15 cellular contexts compared by ENCODE assay signal in the genomic region with DNA sequence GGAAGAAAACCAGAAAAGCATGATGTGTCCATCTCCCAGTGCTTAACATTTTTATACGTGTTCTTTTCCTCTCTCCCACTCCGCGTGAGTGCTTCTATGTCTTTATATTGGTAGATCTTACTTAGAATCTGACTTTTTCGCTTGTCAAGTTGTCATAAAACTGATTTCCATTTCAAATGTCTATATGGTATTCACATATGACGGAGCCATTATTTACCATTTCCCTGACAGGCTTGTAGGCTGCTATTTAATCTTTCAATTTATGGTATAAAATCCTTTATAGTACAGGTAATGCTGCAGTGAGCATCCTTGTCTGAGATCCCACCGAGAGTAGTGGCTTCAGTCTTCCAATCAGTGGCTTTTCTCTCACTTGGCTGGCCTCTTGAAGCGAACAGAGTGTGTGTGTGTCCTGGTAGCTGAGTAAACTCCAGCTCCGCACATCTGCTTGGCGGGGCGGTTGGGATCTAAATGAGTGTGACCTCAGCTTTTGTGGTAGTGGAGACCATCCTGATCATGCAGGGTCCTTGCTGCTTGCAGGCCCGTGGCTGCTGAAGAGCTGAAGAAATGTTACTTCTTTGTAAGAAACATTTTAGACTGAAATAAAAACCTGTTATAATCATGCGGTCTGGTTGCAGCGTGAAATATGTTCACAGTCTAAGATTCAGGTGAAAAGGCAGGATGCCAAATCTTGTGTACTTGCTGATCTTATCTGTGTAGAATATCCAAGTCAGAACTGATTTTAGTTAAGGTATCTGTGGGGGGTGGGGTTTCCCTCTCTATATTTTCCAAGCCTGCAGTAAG. TPM values are rescaled to one million over a fixed set of nuclear protein-coding genes. Genes with fewer than 3 reads are reported as not detected.
A peak's percentile ranks its signal among the peaks of the same experiment; 100 is the strongest.
DNase-seq lines count a peak whose midpoint lies in the region; ATAC-seq and TF ChIP-seq lines count a peak whose summit lies in the region.
"Had no signal": no experiment of that assay in that cellular context is flagged by ENCODE, and none has a peak within 500 bp of the region (broad histone marks: within the 10 kb centered on the region; RNA-seq: fewer than 3 reads in every experiment).

No MANE protein-coding gene starts in this region.

- H3K4me3 ChIP-seq in Caco-2 (ENCODE audit: low read depth, low read length), result no peak overlapping the region
- H3K4me3 ChIP-seq: ascending aorta, esophagus squamous epithelium, tibial artery had no signal

- no peaks in the 10 kb centered on the region for H3K27me3 Mint-ChIP-seq in Caco-2 (ENCODE audit: insufficient read depth, unreplicated experiment)
- no peaks in the 10 kb centered on the region for H3K27me3 Mint-ChIP-seq in activated T-cell treated with anti-CD3 and anti-CD28 coated beads, Interleukin-2, amount 50 U/mL, for 72 hours (ENCODE audit: low read depth)
- no peaks in the 10 kb centered on the region for H3K27me3 Mint-ChIP-seq in natural killer cell treated with Interleukin-12 subunit alpha and Interleukin-12 subunit beta and Interleukin-15 and Interleukin-18, amount 100 ng/mL, for 72 hours
- H3K27me3 Mint-ChIP-seq: dendritic cell treated with granulocyte-macrophage colony-stimulating factor and Interleukin-4, amounts not matched to agents 40 ng/mL and 50 ng/mL, for 4 days had no signal

- H3K27ac ChIP-seq in KOPT-K1 (ENCODE audit: low read depth, low read length, poor library complexity, severe bottlenecking), result peak overlapping the region; percentile 33
- H3K27ac ChIP-seq: ascending aorta, C4-2B, esophagus squamous epithelium, tibial artery had no signal

- peaks cover 19% of the 10 kb centered on the region for H3K4me1 Mint-ChIP-seq in Caco-2 (ENCODE audit: low read depth, unreplicated experiment)
- peaks cover 96% of the 10 kb centered on the region for H3K4me1 Mint-ChIP-seq in activated T-cell treated with anti-CD3 and anti-CD28 coated beads, Interleukin-2, amount 50 U/mL, for 72 hours (ENCODE audit: low read depth)
- H3K4me1 Mint-ChIP-seq in natural killer cell treated with Interleukin-12 subunit alpha and Interleukin-12 subunit beta and Interleukin-15 and Interleukin-18, amount 100 ng/mL, for 72 hours (ENCODE audit: low read depth in 2 of 2), result peaks cover 83 to 92% of the 10 kb centered on the region in 2 donors

- H3K9me3 ChIP-seq in Caco-2, result no peaks in the 10 kb centered on the region
- no peaks in the 10 kb centered on the region for H3K9me3 ChIP-seq in KOPT-K1 (ENCODE audit: insufficient read depth, low read length, poor library complexity, severe bottlenecking)
- H3K9me3 ChIP-seq: ascending aorta, esophagus squamous epithelium, tibial artery had no signal

- BruUV-seq in Caco-2 (replicated peaks; lab: Mats Ljungman, UMichigan), result no TSS peak

- POLR2A ChIA-PET in Caco-2 (lab: Charles Lee), result interaction anchor here (0.5 kb wide), 1 partner anchor 657 kb away, joined by 3 read pairs; a partner anchor contains a TSS

- H3K9me3 Mint-ChIP-seq in Caco-2 (ENCODE audit: unreplicated experiment), result peaks cover 7% of the 10 kb centered on the region
- H3K9me3 Mint-ChIP-seq in activated T-cell treated with anti-CD3 and anti-CD28 coated beads, Interleukin-2, amount 50 U/mL, for 72 hours, result no peaks in the 10 kb centered on the region
- no peaks in the 10 kb centered on the region for H3K9me3 Mint-ChIP-seq in natural killer cell treated with Interleukin-12 subunit alpha and Interleukin-12 subunit beta and Interleukin-15 and Interleukin-18, amount 100 ng/mL, for 72 hours
- H3K9me3 Mint-ChIP-seq: dendritic cell treated with granulocyte-macrophage colony-stimulating factor and Interleukin-4, amounts not matched to agents 40 ng/mL and 50 ng/mL, for 4 days; HFFc6 had no signal

- DNase-seq in Caco-2, result no peak
- DNase-seq in activated T-cell treated with anti-CD3 and anti-CD28 coated beads, Interleukin-2, amount 50 U/mL, for 72 hours, result peak in 1 of 2 donors; percentile 49
- DNase-seq in natural killer cell treated with Interleukin-12 subunit alpha and Interleukin-12 subunit beta and Interleukin-15 and Interleukin-18, amount 100 ng/mL, for 72 hours (ENCODE audit: low spot score), result no peak
- no peak for DNase-seq in iPS-NIHi7 (ENCODE audit: extremely low spot score)
- DNase-seq: activated CD8-positive, alpha-beta memory T cell treated with anti-CD3 and anti-CD28 coated beads, Interleukin-2, amount 50 U/mL, for 48 hours; esophagus squamous epithelium; HFFc6; NCI-H2081 treated with DMSO at 0.1 percent for 48 hours had no signal

- H3K36me3 ChIP-seq in Caco-2 (ENCODE audit: control insufficient read depth, insufficient read depth, low read length), result no peaks in the 10 kb centered on the region
- H3K36me3 ChIP-seq in KOPT-K1 (ENCODE audit: insufficient read depth, low read length), result no peaks in the 10 kb centered on the region
- H3K36me3 ChIP-seq: ascending aorta, esophagus squamous epithelium, tibial artery had no signal

- H3K4me1 ChIP-seq in Caco-2, result peaks cover 21% of the 10 kb centered on the region

- peaks cover 6% of the 10 kb centered on the region for H3K36me3 Mint-ChIP-seq in Caco-2 (ENCODE audit: insufficient read depth, unreplicated experiment)
- no peaks in the 10 kb centered on the region for H3K36me3 Mint-ChIP-seq in activated T-cell treated with anti-CD3 and anti-CD28 coated beads, Interleukin-2, amount 50 U/mL, for 72 hours (ENCODE audit: insufficient read depth in 2 of 2)
- no peaks in the 10 kb centered on the region for H3K36me3 Mint-ChIP-seq in natural killer cell treated with Interleukin-12 subunit alpha and Interleukin-12 subunit beta and Interleukin-15 and Interleukin-18, amount 100 ng/mL, for 72 hours

- CTCF ChIA-PET in Caco-2 (lab: Charles Lee), result interaction anchor here (1.0 kb wide), 1 partner anchor 124 kb away, joined by 4 read pairs; a partner anchor contains a TSS

- ATAC-seq in activated T-cell treated with anti-CD3 and anti-CD28 coated beads, Interleukin-2, amount 50 U/mL, for 72 hours (replicated peaks in 1 of 2), result peak; percentile 32 to 38
- ATAC-seq in natural killer cell treated with Interleukin-12 subunit alpha and Interleukin-12 subunit beta and Interleukin-15 and Interleukin-18, amount 100 ng/mL, for 72 hours, result peak in 1 of 2 donors; percentile 15
- ATAC-seq in HG02798 (IDR thresholded peaks at IDR 0.05; ENCODE audit: poor library complexity, unreplicated experiment) (no peak), GM18858 (IDR thresholded peaks at IDR 0.05; ENCODE audit: unreplicated experiment) (no peak)

- TF ChIP-seq CTCF in Caco-2 (IDR thresholded peaks at IDR 0.05; ENCODE audit: insufficient read depth in 1 of 2, low read depth in 1 of 2, low read length in 1 of 2, severe bottlenecking in 1 of 2, unreplicated experiment in 1 of 2), result no peak

- no peaks in the 10 kb centered on the region for H3K27me3 ChIP-seq in Caco-2 (replicated peaks; ENCODE audit: control insufficient read depth, insufficient read depth, low read length)
- H3K27me3 ChIP-seq: ascending aorta, esophagus squamous epithelium, tibial artery had no signal

- peak overlapping the region; percentile 82 for H3K27ac Mint-ChIP-seq in Caco-2 (ENCODE audit: unreplicated experiment)
- H3K27ac Mint-ChIP-seq in activated T-cell treated with anti-CD3 and anti-CD28 coated beads, Interleukin-2, amount 50 U/mL, for 72 hours, result peak overlapping the region; percentile 69
- H3K27ac Mint-ChIP-seq in natural killer cell treated with Interleukin-12 subunit alpha and Interleukin-12 subunit beta and Interleukin-15 and Interleukin-18, amount 100 ng/mL, for 72 hours, result peak overlapping the region; percentile 94 to 95
- H3K27ac Mint-ChIP-seq: HFFc6 had no signal

- intact Hi-C loops in Caco-2 (cut with micrococcal nuclease; ENCODE audit: unreplicated experiment), result no loop called here

- no peak overlapping the region for H3K4me3 Mint-ChIP-seq in Caco-2 (ENCODE audit: unreplicated experiment)
- peak overlapping the region; percentile 54 to 73 for H3K4me3 Mint-ChIP-seq in activated T-cell treated with anti-CD3 and anti-CD28 coated beads, Interleukin-2, amount 50 U/mL, for 72 hours
- peak overlapping the region; percentile 69 for H3K4me3 Mint-ChIP-seq in natural killer cell treated with Interleukin-12 subunit alpha and Interleukin-12 subunit beta and Interleukin-15 and Interleukin-18, amount 100 ng/mL, for 72 hours
- H3K4me3 Mint-ChIP-seq: dendritic cell treated with granulocyte-macrophage colony-stimulating factor and Interleukin-4, amounts not matched to agents 40 ng/mL and 50 ng/mL, for 4 days; HFFc6 had no signal

RNA-seq across cellular contexts. Expression of a gene that starts 40.2 kb away (rescaled TPM):
- 24.9 and 26.3 TPM in 2 replicates for total RNA-seq in Caco-2 (2022)
- 10 to 100 TPM; 51.6 to 55.1 TPM for total RNA-seq in activated T-cell treated with anti-CD3 and anti-CD28 coated beads, Interleukin-2, amount 50 U/mL, for 72 hours
- total RNA-seq in natural killer cell treated with Interleukin-12 subunit alpha and Interleukin-12 subunit beta and Interleukin-15 and Interleukin-18, amount 100 ng/mL, for 72 hours, result 100 to 1,000 TPM in 1 of 2 donors, 10 to 100 TPM in 1; 65.0 to 150 TPM

Comparison
In these comparisons a context has a peak if more than half of its experiments do, and no peak if none do; other contexts are left out.
1. ATAC-seq: peak in activated T-cell treated with anti-CD3 and anti-CD28 coated beads, Interleukin-2, amount 50 U/mL, for 72 hours (2 of 2); none in HG02798 (single experiment) and GM18858 (single experiment).
2. Peak in every context shown above with its lines, with median percentiles within 50 percentile points of each other: H3K27ac Mint-ChIP-seq.